ENCODE assay signal across 1 cellular context in genomic region chr19:485583-486236, GRCh38.
TF ChIP-seq lines count a peak whose summit lies in the region.

No MANE protein-coding gene starts in this region.

TF ChIP-seq in neural cell, 6 proteins besides CTCF, POLR2A, EP300 and RAD21 (continued from another document):
- TF ChIP-seq, protein P1, sequence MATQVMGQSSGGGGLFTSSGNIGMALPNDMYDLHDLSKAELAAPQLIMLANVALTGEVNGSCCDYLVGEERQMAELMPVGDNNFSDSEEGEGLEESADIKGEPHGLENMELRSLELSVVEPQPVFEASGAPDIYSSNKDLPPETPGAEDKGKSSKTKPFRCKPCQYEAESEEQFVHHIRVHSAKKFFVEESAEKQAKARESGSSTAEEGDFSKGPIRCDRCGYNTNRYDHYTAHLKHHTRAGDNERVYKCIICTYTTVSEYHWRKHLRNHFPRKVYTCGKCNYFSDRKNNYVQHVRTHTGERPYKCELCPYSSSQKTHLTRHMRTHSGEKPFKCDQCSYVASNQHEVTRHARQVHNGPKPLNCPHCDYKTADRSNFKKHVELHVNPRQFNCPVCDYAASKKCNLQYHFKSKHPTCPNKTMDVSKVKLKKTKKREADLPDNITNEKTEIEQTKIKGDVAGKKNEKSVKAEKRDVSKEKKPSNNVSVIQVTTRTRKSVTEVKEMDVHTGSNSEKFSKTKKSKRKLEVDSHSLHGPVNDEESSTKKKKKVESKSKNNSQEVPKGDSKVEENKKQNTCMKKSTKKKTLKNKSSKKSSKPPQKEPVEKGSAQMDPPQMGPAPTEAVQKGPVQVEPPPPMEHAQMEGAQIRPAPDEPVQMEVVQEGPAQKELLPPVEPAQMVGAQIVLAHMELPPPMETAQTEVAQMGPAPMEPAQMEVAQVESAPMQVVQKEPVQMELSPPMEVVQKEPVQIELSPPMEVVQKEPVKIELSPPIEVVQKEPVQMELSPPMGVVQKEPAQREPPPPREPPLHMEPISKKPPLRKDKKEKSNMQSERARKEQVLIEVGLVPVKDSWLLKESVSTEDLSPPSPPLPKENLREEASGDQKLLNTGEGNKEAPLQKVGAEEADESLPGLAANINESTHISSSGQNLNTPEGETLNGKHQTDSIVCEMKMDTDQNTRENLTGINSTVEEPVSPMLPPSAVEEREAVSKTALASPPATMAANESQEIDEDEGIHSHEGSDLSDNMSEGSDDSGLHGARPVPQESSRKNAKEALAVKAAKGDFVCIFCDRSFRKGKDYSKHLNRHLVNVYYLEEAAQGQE (IDR thresholded peaks at IDR 0.05; ENCODE audit: borderline replicate concordance), result no peak
- no peak for TF ChIP-seq MXI1 (conservative IDR thresholded peaks at IDR 0.05; ENCODE audit: poor library complexity, severe bottlenecking)
